ENCODE assay signal across 27 cellular contexts in the genomic region with DNA sequence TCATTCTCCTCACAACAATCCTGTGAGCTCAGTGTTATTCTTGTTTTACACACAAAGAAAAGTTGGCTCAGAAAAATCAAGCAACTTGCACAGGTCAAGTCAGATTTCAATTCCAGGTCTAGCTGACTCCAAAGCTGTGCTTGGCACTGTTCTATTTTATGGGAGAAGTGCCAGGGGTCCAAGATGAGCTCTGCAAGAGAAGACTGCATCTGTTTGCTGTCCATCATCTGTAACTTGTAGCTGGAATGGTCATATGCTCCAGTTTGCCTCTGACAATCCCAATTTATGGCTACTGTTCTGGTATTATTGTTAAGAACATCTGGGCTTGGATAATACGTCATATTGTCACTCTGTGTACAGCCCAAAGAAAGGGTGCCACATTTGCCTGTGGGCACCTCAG. TPM values are rescaled to one million over a fixed set of nuclear protein-coding genes. Genes with fewer than 3 reads are reported as not detected.
"Had no signal": no experiment of that assay in that cellular context is flagged by ENCODE, and none has a peak within 500 bp of the region (broad histone marks: within the 10 kb centered on the region; RNA-seq: fewer than 3 reads in every experiment).

No MANE protein-coding gene starts in this region.

- H2AFZ ChIP-seq: neural progenitor cell, parathyroid adenoma had no signal

- H3K9ac ChIP-seq: neural progenitor cell, parathyroid adenoma had no signal

- H3K27me3 ChIP-seq: neural progenitor cell, neutrophil, right atrium auricular region, uterus had no signal

- H3K4me2 ChIP-seq: neural progenitor cell had no signal

- H3K27ac ChIP-seq: left lung, lower lobe of right lung, neural progenitor cell, neutrophil, parathyroid adenoma, right atrium auricular region, spleen, suprapubic skin, thoracic aorta, tibial artery, uterus had no signal

- H3K4me1 ChIP-seq: left lung, lower lobe of right lung, neural progenitor cell, parathyroid adenoma, right atrium auricular region, spleen, suprapubic skin, tibial artery, uterus had no signal

- H3K79me2 ChIP-seq: parathyroid adenoma had no signal

- H3K9me3 ChIP-seq: neutrophil, uterus had no signal

- DNase-seq: hippocampal formation; kidney; left colon; left lung; lower lobe of right lung; mammary epithelial cell; mesenchymal stem cell; naive B cell; natural killer cell; nephron progenitor cell; occipital lobe; small intestine; stimulated activated CD4-positive, alpha-beta T cell treated with anti-CD3 and anti-CD28 coated beads, Interleukin-4, amount 100 ng/mL, for 24 hours; stimulated activated naive CD4-positive, alpha-beta T cell; tibial artery; uterus had no signal

- H3K36me3 ChIP-seq: left lung, lower lobe of right lung, neural progenitor cell, neutrophil, right atrium auricular region, spleen, suprapubic skin, thoracic aorta, tibial artery, uterus had no signal

- H3K4me3 ChIP-seq: left lung, lower lobe of right lung, neural progenitor cell, right atrium auricular region, spleen, suprapubic skin, thoracic aorta, tibial artery, uterus had no signal

RNA-seq across cellular contexts. Expression of gene KCNF1, which starts 28.9 kb away (rescaled TPM):
- total RNA-seq: left lung, lower lobe of right lung, natural killer cell, osteocyte, renal cortical epithelial cell, subcutaneous adipose tissue, suprapubic skin, thoracic aorta had no signal
- polyA plus RNA-seq: liver had no signal
